Comparison of ENCODE assay signal across 10 cellular contexts in the genomic region with DNA sequence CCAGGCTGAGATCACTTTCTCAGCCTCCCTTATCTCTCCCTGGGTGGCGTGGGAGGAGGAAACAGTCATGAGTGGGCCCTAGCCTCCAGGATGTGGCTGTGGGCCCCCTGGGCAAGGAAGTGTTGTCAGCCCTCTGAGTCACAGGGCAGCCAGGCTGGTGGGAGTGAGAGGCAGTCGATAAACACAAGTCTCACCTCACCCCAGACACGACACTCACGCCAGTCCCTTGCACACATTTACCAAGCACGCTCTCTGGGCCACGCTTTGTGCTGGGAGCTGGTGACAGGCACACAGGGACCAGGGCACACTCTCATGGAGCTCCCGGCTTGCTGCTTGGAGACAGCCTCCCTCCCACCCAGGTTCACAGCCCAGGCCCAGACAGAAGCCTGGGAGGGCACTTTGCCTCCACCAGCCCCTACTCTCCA. TPM values are rescaled to one million over a fixed set of nuclear protein-coding genes. Genes with fewer than 3 reads are reported as not detected.
DNase-seq lines count a peak whose midpoint lies in the region; ATAC-seq, FAIRE-seq and TF ChIP-seq lines count a peak whose summit lies in the region.
"Had no signal": no experiment of that assay in that cellular context is flagged by ENCODE, and none has a peak within 500 bp of the region (broad histone marks: within the 10 kb centered on the region; RNA-seq: fewer than 3 reads in every experiment).

No MANE protein-coding gene starts in this region.

- H3K4me3 Mint-ChIP-seq in endothelial cell (ENCODE audit: unreplicated experiment) = no peak overlapping the region

- intact Hi-C loops in body of pancreas (cut with DNase I) = no loop called here
- intact Hi-C loops in prostate gland (cut with DNase I) = no loop called here

- H3K4me3 ChIP-seq in body of pancreas (no peak overlapping the region), prostate gland (no peak overlapping the region)

- H3K27ac ChIP-seq in body of pancreas (no peak overlapping the region), prostate gland (no peak overlapping the region)

- no peaks in the 10 kb centered on the region for H3K36me3 Mint-ChIP-seq in endothelial cell (ENCODE audit: low read depth, unreplicated experiment)

- H3K36me3 ChIP-seq in body of pancreas (replicated peaks in 1 of 2; ENCODE audit: insufficient read depth in 1 of 2, low read depth in 2 of 2) (no peaks in the 10 kb centered on the region), prostate gland (no peaks in the 10 kb centered on the region)

- no peak for ATAC-seq in body of pancreas
- ATAC-seq in HG03159 (IDR thresholded peaks at IDR 0.05; ENCODE audit: unreplicated experiment) = no peak

- H3K27me3 ChIP-seq in body of pancreas (no peaks in the 10 kb centered on the region), prostate gland (replicated peaks; ENCODE audit: insufficient read depth) (peaks cover 3% of the 10 kb centered on the region)

- H3K9me3 Mint-ChIP-seq in endothelial cell (ENCODE audit: unreplicated experiment) = no peaks in the 10 kb centered on the region

- DNase-seq in H54 (ENCODE audit: insufficient read length, low spot score) = peak; percentile 70
- peak; percentile 57 to 67 for DNase-seq in activated CD4-positive, alpha-beta T cell treated with anti-CD3 and anti-CD28 coated beads, Interleukin-2, amount 50 U/mL, for 48 hours
- DNase-seq in endothelial cell (ENCODE audit: low spot score) = no peak
- DNase-seq in stimulated activated CD4-positive, alpha-beta T cell treated with anti-CD3 and anti-CD28 coated beads, Interleukin-4, amount 100 ng/mL, for 24 hours = peak; percentile 67
- DNase-seq in body of pancreas = no peak
- DNase-seq in GM10266 (ENCODE audit: extremely low spot score) = no peak
- no peak for DNase-seq in prostate gland (ENCODE audit: low spot score)

- H3K9me3 ChIP-seq in body of pancreas (no peaks in the 10 kb centered on the region), prostate gland (no peaks in the 10 kb centered on the region)

- peaks cover 36% of the 10 kb centered on the region for H3K4me1 Mint-ChIP-seq in endothelial cell (ENCODE audit: unreplicated experiment)

- peak overlapping the region; percentile 57 for H3K27ac Mint-ChIP-seq in endothelial cell (ENCODE audit: unreplicated experiment)

- WGBS in body of pancreas, 2 donors = 73 to 81% methylated on average over 6 to 7 of the region's 7 CpGs
- WGBS in prostate gland = 93% methylated on average over 7 of the region's 7 CpGs

- H3K27me3 Mint-ChIP-seq in endothelial cell (ENCODE audit: unreplicated experiment) = peaks cover 14% of the 10 kb centered on the region

- TF ChIP-seq CTCF in endothelial cell (IDR thresholded peaks at IDR 0.05; ENCODE audit: unreplicated experiment) (no peak), body of pancreas (IDR thresholded peaks at IDR 0.05) (no peak), GM10266 (IDR thresholded peaks at IDR 0.05; ENCODE audit: control insufficient read depth, insufficient read depth, low read depth, missing control alignments) (no peak), prostate gland (IDR thresholded peaks at IDR 0.05) (no peak)

- TF ChIP-seq POLR2A in H54 (IDR thresholded peaks at IDR 0.05; ENCODE audit: low read depth, low read length) (no peak; the same call in 1 of the 2 replicates), body of pancreas (IDR thresholded peaks at IDR 0.05) (no peak), prostate gland (IDR thresholded peaks at IDR 0.05) (no peak)

- no peaks in the 10 kb centered on the region for H3K4me1 ChIP-seq in body of pancreas
- H3K4me1 ChIP-seq in prostate gland (replicated peaks) = no peaks in the 10 kb centered on the region

- no peak for FAIRE-seq in H54 (lab: Jason Lieb, UNC)

RNA-seq across cellular contexts. Expression of gene KRT79, which starts 1.9 kb away (rescaled TPM):
- not detected for total RNA-seq in endothelial cell (ENCODE audit: unreplicated experiment)
- not detected for total RNA-seq in body of pancreas
- not detected for total RNA-seq in prostate gland
- total RNA-seq: SK-MEL-5 had no signal

RNA-seq across cellular contexts. Expression of gene KRT78, which starts 12.7 kb away (rescaled TPM):
- total RNA-seq in endothelial cell (ENCODE audit: unreplicated experiment) (not detected), body of pancreas (not detected), prostate gland (1 to 10 TPM in 1 of 2 donors, not detected in 1; 1.0 TPM)
- total RNA-seq: subcutaneous adipose tissue had no signal

RNA-seq across cellular contexts. Expression of gene KRT4, which starts 22.1 kb away (rescaled TPM):
- total RNA-seq in endothelial cell (ENCODE audit: unreplicated experiment) (not detected), body of pancreas (under 1 TPM in 1 of 2 donors, not detected in 1; 0.52 TPM), prostate gland (10 to 100 TPM in 1 of 2 donors, 1 to 10 TPM in 1; 6.4 to 12.7 TPM)
- total RNA-seq: SK-MEL-5, subcutaneous adipose tissue had no signal

RNA-seq across cellular contexts. Expression of gene KRT3, which starts 40.1 kb away (rescaled TPM):
- not detected for total RNA-seq in endothelial cell (ENCODE audit: unreplicated experiment)
- not detected for total RNA-seq in body of pancreas
- total RNA-seq in prostate gland = not detected
- total RNA-seq: SK-MEL-5, subcutaneous adipose tissue had no signal

RNA-seq across cellular contexts. Expression of gene KRT76, which starts 58.9 kb away (rescaled TPM):
- not detected for total RNA-seq in endothelial cell (ENCODE audit: unreplicated experiment)
- not detected for total RNA-seq in body of pancreas
- total RNA-seq in prostate gland = not detected
- total RNA-seq: SK-MEL-5, subcutaneous adipose tissue had no signal

Comparison
In these comparisons a context has a peak if more than half of its experiments do, and no peak if none do; other contexts are left out.
1. DNase-seq: peak in H54 (single experiment), activated CD4-positive, alpha-beta T cell treated with anti-CD3 and anti-CD28 coated beads, Interleukin-2, amount 50 U/mL, for 48 hours (2 of 2) and stimulated activated CD4-positive, alpha-beta T cell treated with anti-CD3 and anti-CD28 coated beads, Interleukin-4, amount 100 ng/mL, for 24 hours (single experiment); none in endothelial cell (single experiment), body of pancreas (0 of 4), GM10266 (single experiment) and prostate gland (single experiment).